1 cellular context compared by ENCODE assay signal in genomic region chr18:34821669-34822210, GRCh38.
TF ChIP-seq lines count a peak whose summit lies in the region.

No MANE protein-coding gene starts in this region.

TF ChIP-seq in HepG2, 621 proteins besides CTCF, POLR2A, EP300 and RAD21 (continued from another document):
- TF ChIP-seq, protein P1, sequence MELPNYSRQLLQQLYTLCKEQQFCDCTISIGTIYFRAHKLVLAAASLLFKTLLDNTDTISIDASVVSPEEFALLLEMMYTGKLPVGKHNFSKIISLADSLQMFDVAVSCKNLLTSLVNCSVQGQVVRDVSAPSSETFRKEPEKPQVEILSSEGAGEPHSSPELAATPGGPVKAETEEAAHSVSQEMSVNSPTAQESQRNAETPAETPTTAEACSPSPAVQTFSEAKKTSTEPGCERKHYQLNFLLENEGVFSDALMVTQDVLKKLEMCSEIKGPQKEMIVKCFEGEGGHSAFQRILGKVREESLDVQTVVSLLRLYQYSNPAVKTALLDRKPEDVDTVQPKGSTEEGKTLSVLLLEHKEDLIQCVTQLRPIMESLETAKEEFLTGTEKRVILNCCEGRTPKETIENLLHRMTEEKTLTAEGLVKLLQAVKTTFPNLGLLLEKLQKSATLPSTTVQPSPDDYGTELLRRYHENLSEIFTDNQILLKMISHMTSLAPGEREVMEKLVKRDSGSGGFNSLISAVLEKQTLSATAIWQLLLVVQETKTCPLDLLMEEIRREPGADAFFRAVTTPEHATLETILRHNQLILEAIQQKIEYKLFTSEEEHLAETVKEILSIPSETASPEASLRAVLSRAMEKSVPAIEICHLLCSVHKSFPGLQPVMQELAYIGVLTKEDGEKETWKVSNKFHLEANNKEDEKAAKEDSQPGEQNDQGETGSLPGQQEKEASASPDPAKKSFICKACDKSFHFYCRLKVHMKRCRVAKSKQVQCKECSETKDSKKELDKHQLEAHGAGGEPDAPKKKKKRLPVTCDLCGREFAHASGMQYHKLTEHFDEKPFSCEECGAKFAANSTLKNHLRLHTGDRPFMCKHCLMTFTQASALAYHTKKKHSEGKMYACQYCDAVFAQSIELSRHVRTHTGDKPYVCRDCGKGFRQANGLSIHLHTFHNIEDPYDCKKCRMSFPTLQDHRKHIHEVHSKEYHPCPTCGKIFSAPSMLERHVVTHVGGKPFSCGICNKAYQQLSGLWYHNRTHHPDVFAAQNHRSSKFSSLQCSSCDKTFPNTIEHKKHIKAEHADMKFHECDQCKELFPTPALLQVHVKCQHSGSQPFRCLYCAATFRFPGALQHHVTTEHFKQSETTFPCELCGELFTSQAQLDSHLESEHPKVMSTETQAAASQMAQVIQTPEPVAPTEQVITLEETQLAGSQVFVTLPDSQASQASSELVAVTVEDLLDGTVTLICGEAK (IDR thresholded peaks at IDR 0.05), result no peak
- TF ChIP-seq, protein P1 (CRISPR knock-in tag; IDR thresholded peaks at IDR 0.05), result no peak
- TF ChIP-seq, protein P2, sequence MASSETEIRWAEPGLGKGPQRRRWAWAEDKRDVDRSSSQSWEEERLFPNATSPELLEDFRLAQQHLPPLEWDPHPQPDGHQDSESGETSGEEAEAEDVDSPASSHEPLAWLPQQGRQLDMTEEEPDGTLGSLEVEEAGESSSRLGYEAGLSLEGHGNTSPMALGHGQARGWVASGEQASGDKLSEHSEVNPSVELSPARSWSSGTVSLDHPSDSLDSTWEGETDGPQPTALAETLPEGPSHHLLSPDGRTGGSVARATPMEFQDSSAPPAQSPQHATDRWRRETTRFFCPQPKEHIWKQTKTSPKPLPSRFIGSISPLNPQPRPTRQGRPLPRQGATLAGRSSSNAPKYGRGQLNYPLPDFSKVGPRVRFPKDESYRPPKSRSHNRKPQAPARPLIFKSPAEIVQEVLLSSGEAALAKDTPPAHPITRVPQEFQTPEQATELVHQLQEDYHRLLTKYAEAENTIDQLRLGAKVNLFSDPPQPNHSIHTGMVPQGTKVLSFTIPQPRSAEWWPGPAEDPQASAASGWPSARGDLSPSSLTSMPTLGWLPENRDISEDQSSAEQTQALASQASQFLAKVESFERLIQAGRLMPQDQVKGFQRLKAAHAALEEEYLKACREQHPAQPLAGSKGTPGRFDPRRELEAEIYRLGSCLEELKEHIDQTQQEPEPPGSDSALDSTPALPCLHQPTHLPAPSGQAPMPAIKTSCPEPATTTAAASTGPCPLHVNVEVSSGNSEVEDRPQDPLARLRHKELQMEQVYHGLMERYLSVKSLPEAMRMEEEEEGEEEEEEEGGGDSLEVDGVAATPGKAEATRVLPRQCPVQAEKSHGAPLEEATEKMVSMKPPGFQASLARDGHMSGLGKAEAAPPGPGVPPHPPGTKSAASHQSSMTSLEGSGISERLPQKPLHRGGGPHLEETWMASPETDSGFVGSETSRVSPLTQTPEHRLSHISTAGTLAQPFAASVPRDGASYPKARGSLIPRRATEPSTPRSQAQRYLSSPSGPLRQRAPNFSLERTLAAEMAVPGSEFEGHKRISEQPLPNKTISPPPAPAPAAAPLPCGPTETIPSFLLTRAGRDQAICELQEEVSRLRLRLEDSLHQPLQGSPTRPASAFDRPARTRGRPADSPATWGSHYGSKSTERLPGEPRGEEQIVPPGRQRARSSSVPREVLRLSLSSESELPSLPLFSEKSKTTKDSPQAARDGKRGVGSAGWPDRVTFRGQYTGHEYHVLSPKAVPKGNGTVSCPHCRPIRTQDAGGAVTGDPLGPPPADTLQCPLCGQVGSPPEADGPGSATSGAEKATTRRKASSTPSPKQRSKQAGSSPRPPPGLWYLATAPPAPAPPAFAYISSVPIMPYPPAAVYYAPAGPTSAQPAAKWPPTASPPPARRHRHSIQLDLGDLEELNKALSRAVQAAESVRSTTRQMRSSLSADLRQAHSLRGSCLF (CRISPR knock-in tag; IDR thresholded peaks at IDR 0.05; ENCODE audit: borderline replicate concordance), result no peak
- TF ChIP-seq ZNF550 (CRISPR knock-in tag; IDR thresholded peaks at IDR 0.05; ENCODE audit: borderline replicate concordance), result no peak
